In genomic region chr10:114638874-114639625, GRCh38 we compare ENCODE assay signal across 8 cellular contexts. TPM values are rescaled to one million over a fixed set of nuclear protein-coding genes. Genes with fewer than 3 reads are reported as not detected.
DNase-seq lines count a peak whose midpoint lies in the region; ATAC-seq, FAIRE-seq and TF ChIP-seq lines count a peak whose summit lies in the region.

No MANE protein-coding gene starts in this region.

- no peak overlapping the region for H2AFZ ChIP-seq in hepatocyte
- H2AFZ ChIP-seq in PC-3 (ENCODE audit: low read length) = no peak overlapping the region

- CTCF ChIA-PET in A549 (lab: Yijun Ruan, JAX) = interaction anchor here (1.1 to 1.5 kb wide), 2 partner anchors 56 to 58 kb away, joined by 3 to 5 read pairs; no protein-coding TSS in a partner anchor
- CTCF ChIA-PET in PC-3 (lab: Charles Lee) = no interaction called here

- H3K36me3 ChIP-seq in hepatocyte (replicated peaks; ENCODE audit: insufficient read depth, low read depth) = no peaks in the 10 kb centered on the region
- H3K36me3 ChIP-seq in PC-3 (ENCODE audit: low read depth, low read length) = no peaks in the 10 kb centered on the region
- no peaks in the 10 kb centered on the region for H3K36me3 ChIP-seq in gastrocnemius medialis

- H3K27ac ChIP-seq in A549 = peak overlapping the region in 1 of 2 experiments; percentile 11; a peak in 2 of 6 replicates
- no peak overlapping the region for H3K27ac ChIP-seq in hepatocyte
- no peak overlapping the region for H3K27ac ChIP-seq in PC-3 (ENCODE audit: low read length)
- H3K27ac ChIP-seq in gastrocnemius medialis = no peak overlapping the region

- peaks cover 2% of the 10 kb centered on the region for H3K79me2 ChIP-seq in hepatocyte
- no peaks in the 10 kb centered on the region for H3K79me2 ChIP-seq in PC-3 (ENCODE audit: low read length)

- POLR2A ChIA-PET in A549 (lab: Yijun Ruan, JAX) (no interaction called here), PC-3 (lab: Charles Lee; ENCODE audit: unreplicated experiment) (no interaction called here)

- TF ChIP-seq RAD21 in A549 (conservative IDR thresholded peaks at IDR 0.05 in 1 of 2, IDR thresholded peaks at IDR 0.05 in 1 of 2) = no peak

- H3K4me3 ChIP-seq in A549 (no peak overlapping the region), fibroblast of mammary gland (ENCODE audit: control insufficient read depth, low read depth, low read length) (no peak overlapping the region), hepatocyte (no peak overlapping the region), PC-3 (ENCODE audit: low read length) (no peak overlapping the region), gastrocnemius medialis (no peak overlapping the region)

- H3K4me2 ChIP-seq in A549 = peak overlapping the region; percentile 29
- H3K4me2 ChIP-seq in hepatocyte = no peak overlapping the region
- H3K4me2 ChIP-seq in PC-3 (ENCODE audit: low read length) = no peak overlapping the region

- no peak for FAIRE-seq in A549 (lab: Jason Lieb, UNC)

- ATAC-seq in A549 (no peak), GM19395 (IDR thresholded peaks at IDR 0.05; ENCODE audit: unreplicated experiment) (peak; percentile 61), PC-3 (no peak), gastrocnemius medialis (no peak)

- 60% methylated on average over 7 of the region's 7 CpGs for WGBS in A549 (ENCODE audit: missing lambda C conversion rate)
- WGBS in hepatocyte (ENCODE audit: low lambda C conversion rate, missing lambda C conversion rate) = 82% methylated on average over 7 of the region's 7 CpGs

- DNase-seq in A549 (ENCODE audit: low read depth in 1 of 2, low spot score in 1 of 2) (no peak), NCI-H446 treated with DMSO at 0.1 percent for 48 hours (lab: John Stamatoyannopoulos, UW) (peak; percentile 16), fibroblast of mammary gland (ENCODE audit: low read depth) (peak; percentile 88), hepatocyte (ENCODE audit: low spot score) (no peak), PC-3 (no peak), NCI-H510A (lab: John Stamatoyannopoulos, UW) (no peak), gastrocnemius medialis (no peak)

- H3K27me3 ChIP-seq in hepatocyte = no peaks in the 10 kb centered on the region
- no peaks in the 10 kb centered on the region for H3K27me3 ChIP-seq in PC-3 (ENCODE audit: low read length)
- H3K27me3 ChIP-seq in gastrocnemius medialis = peaks cover 0 to 3% (median 0%) of the 10 kb centered on the region in 3 donors

- H3F3A ChIP-seq in PC-3 (ENCODE audit: low read length, unreplicated experiment) = no peaks in the 10 kb centered on the region

- H4K20me1 ChIP-seq in hepatocyte (ENCODE audit: insufficient read depth, poor library complexity, severe bottlenecking) = no peaks in the 10 kb centered on the region
- H4K20me1 ChIP-seq in PC-3 (ENCODE audit: low read length) = no peaks in the 10 kb centered on the region

- TF ChIP-seq POLR2A in A549 (IDR thresholded peaks at IDR 0.05; ENCODE audit: low read length) = no peak
- no peak for TF ChIP-seq POLR2A in gastrocnemius medialis (IDR thresholded peaks at IDR 0.05)

- H3K9me3 ChIP-seq in A549 = no peaks in the 10 kb centered on the region
- H3K9me3 ChIP-seq in hepatocyte (ENCODE audit: low read depth) = no peaks in the 10 kb centered on the region
- no peaks in the 10 kb centered on the region for H3K9me3 ChIP-seq in PC-3 (ENCODE audit: low read length)
- H3K9me3 ChIP-seq in gastrocnemius medialis = no peaks in the 10 kb centered on the region

- H3K9me2 ChIP-seq in hepatocyte (replicated peaks; ENCODE audit: insufficient read depth) (no peaks in the 10 kb centered on the region), PC-3 (replicated peaks; ENCODE audit: low read length) (no peaks in the 10 kb centered on the region)

- no peak for TF ChIP-seq EP300 in A549 (IDR thresholded peaks at IDR 0.05)

- in situ Hi-C loops in gastrocnemius medialis (cut with MboI; ENCODE audit: low sequenced_read_pairs in 4 of 4) = no loop called here

- H3K4me1 ChIP-seq in A549 (peaks cover 32% of the 10 kb centered on the region), hepatocyte (ENCODE audit: insufficient read depth) (peaks cover 7% of the 10 kb centered on the region), PC-3 (ENCODE audit: insufficient read depth, low read length) (peaks cover 15% of the 10 kb centered on the region), gastrocnemius medialis (peaks cover 11 to 13% of the 10 kb centered on the region in 2 donors)

- intact Hi-C loops in PC-3 (cut with micrococcal nuclease) (no loop called here), gastrocnemius medialis (cut with DNase I; ENCODE audit: low total_unique reads) (no loop called here)

- no TSS peak for BruUV-seq in PC-3 (replicated peaks; lab: Mats Ljungman, UMichigan)

- TF ChIP-seq CTCF in A549 (IDR thresholded peaks at IDR 0.05) = no peak
- TF ChIP-seq CTCF in fibroblast of mammary gland (conservative IDR thresholded peaks at IDR 0.05; ENCODE audit: control insufficient read depth, insufficient read depth, low read depth, low read length) = no peak
- no peak for TF ChIP-seq CTCF in hepatocyte (IDR thresholded peaks at IDR 0.05; ENCODE audit: poor library complexity)
- TF ChIP-seq CTCF in PC-3 (conservative IDR thresholded peaks at IDR 0.05; ENCODE audit: low read depth, low read length) = no peak
- no peak for TF ChIP-seq CTCF in gastrocnemius medialis (IDR thresholded peaks at IDR 0.05 in 4 of 5, conservative IDR thresholded peaks at IDR 0.05 in 1 of 5)

- no peak overlapping the region for H3K9ac ChIP-seq in PC-3 (ENCODE audit: low read length)

TF ChIP-seq in A549, 52 proteins besides CTCF, POLR2A, EP300 and RAD21:
- peak; percentile 3 for TF ChIP-seq MAFK (IDR thresholded peaks at IDR 0.05; ENCODE audit: partially characterized antibody)
- no peak for TF ChIP-seq EHMT2 (IDR thresholded peaks at IDR 0.05; ENCODE audit: low read depth)

RNA-seq across cellular contexts. Expression of gene ABLIM1, which starts 19.0 kb away (rescaled TPM):
- 70.2 and 77.8 TPM in 2 replicates for polyA plus RNA-seq in A549 (2011; rRNA removed)
- polyA plus RNA-seq in A549 (2012; cell fraction: cytosol; rRNA removed) = 11.6 and 14.7 TPM in 2 replicates
- 9.7 and 12.1 TPM in 2 replicates for polyA plus RNA-seq in A549 (2012; cell fraction: nucleus; rRNA removed)
- 21.4 to 23.2 TPM (median 22.0 TPM) in 3 replicates for polyA plus RNA-seq in A549 (2017; fragmentation: RNase III; extraction: RNeasy Plus Mini Kit Qiagen cat#74134 plus additional on column Dnase treatment)
- 114 and 167 TPM in 2 replicates for polyA minus RNA-seq in A549 (2011; rRNA and poly(A)+ RNA removed)
- total RNA-seq in hepatocyte = 31.6 and 37.9 TPM in 2 replicates
- 19.8 and 20.8 TPM in 2 replicates for polyA plus RNA-seq in hepatocyte
- total RNA-seq in PC-3 (2014; rRNA removed) = 12.3 and 13.8 TPM in 2 replicates
- total RNA-seq in gastrocnemius medialis = 100 to 1,000 TPM in 3 of 4 donors, 10 to 100 TPM in 1; 84.7 to 203 (median 150) TPM

Comparison
In these comparisons a context has a peak if more than half of its experiments do, and no peak if none do; other contexts are left out.
1. DNase-seq: peak in NCI-H446 treated with DMSO at 0.1 percent for 48 hours (single experiment) and fibroblast of mammary gland (single experiment); none in A549 (0 of 2), hepatocyte (single experiment), PC-3 (single experiment), NCI-H510A (single experiment) and gastrocnemius medialis (0 of 2).